ENCODE assay signal across 14 cellular contexts in genomic region chr10:124369986-124370385, GRCh38. TPM values are rescaled to one million over a fixed set of nuclear protein-coding genes. Genes with fewer than 3 reads are reported as not detected.
DNase-seq lines count a peak whose midpoint lies in the region; ATAC-seq, FAIRE-seq and TF ChIP-seq lines count a peak whose summit lies in the region.
"Had no signal": no experiment of that assay in that cellular context is flagged by ENCODE, and none has a peak within 500 bp of the region (broad histone marks: within the 10 kb centered on the region; RNA-seq: fewer than 3 reads in every experiment).

No MANE protein-coding gene starts in this region.

- intact Hi-C loops in mucosa of descending colon (cut with DNase I, micrococcal nuclease) (no loop called here), Calu3 (cut with micrococcal nuclease; ENCODE audit: unreplicated experiment) (no loop called here)

- H3K4me3 Mint-ChIP-seq in Calu3 (ENCODE audit: low read depth, unreplicated experiment): no peak overlapping the region
- H3K4me3 Mint-ChIP-seq: CD4-positive, alpha-beta memory T cell had no signal

- DNase-seq in GM12892 (ENCODE audit: insufficient read length) (no peak), amniotic epithelial cell (ENCODE audit: low read depth) (peak; percentile 6), mucosa of descending colon (no peak), Calu3 (no peak), nucleus accumbens (lab: John Stamatoyannopoulos, UW) (no peak), OCI-M1 (lab: John Stamatoyannopoulos, UW) (no peak)
- DNase-seq: BE2C; CD4-positive, alpha-beta memory T cell; DMS79 treated with DMSO at 0.1 percent for 48 hours; GF-D8; GM23248 had no signal

- no TSS peak for BruUV-seq in Calu3 (replicated peaks; lab: Mats Ljungman, UMichigan)

- no peak overlapping the region for H3K4me3 ChIP-seq in mucosa of descending colon
- H3K4me3 ChIP-seq: GM23248, HAP-1 had no signal

- ATAC-seq in mucosa of descending colon (peak; percentile 22), GM19467 (IDR thresholded peaks at IDR 0.05; ENCODE audit: unreplicated experiment) (no peak)

- H3K36me3 ChIP-seq in mucosa of descending colon (ENCODE audit: low read depth): no peaks in the 10 kb centered on the region
- H3K36me3 ChIP-seq: BE2C, HAP-1 had no signal

- no peak overlapping the region for H3K27ac Mint-ChIP-seq in Calu3 (ENCODE audit: unreplicated experiment)
- H3K27ac Mint-ChIP-seq: CD4-positive, alpha-beta memory T cell had no signal

- CTCF ChIA-PET in Calu3 (lab: Charles Lee): no interaction called here

- peak; percentile 69 for FAIRE-seq in GM12892 (lab: Jason Lieb, UNC)
- FAIRE-seq: GM19239 had no signal

- TF ChIP-seq CTCF in mucosa of descending colon (IDR thresholded peaks at IDR 0.05) (no peak), Calu3 (IDR thresholded peaks at IDR 0.05; ENCODE audit: unreplicated experiment) (no peak)

- peaks cover 92% of the 10 kb centered on the region for H3K27me3 Mint-ChIP-seq in Calu3 (ENCODE audit: unreplicated experiment)

- no peaks in the 10 kb centered on the region for H3K4me1 Mint-ChIP-seq in Calu3 (ENCODE audit: low read depth, unreplicated experiment)
- H3K4me1 Mint-ChIP-seq: CD4-positive, alpha-beta memory T cell had no signal

- no peak for TF ChIP-seq POLR2A in GM12892 (IDR thresholded peaks at IDR 0.05; ENCODE audit: low read depth, low read length)

- no peaks in the 10 kb centered on the region for H3K9me3 Mint-ChIP-seq in Calu3 (ENCODE audit: low read depth, unreplicated experiment)

- H3K9me3 ChIP-seq in mucosa of descending colon: no peaks in the 10 kb centered on the region
- H3K9me3 ChIP-seq: BE2C, HAP-1 had no signal

- H3K36me3 Mint-ChIP-seq in Calu3 (ENCODE audit: insufficient read depth, unreplicated experiment): no peaks in the 10 kb centered on the region
- H3K36me3 Mint-ChIP-seq: CD4-positive, alpha-beta memory T cell had no signal

- no peaks in the 10 kb centered on the region for H3K4me1 ChIP-seq in mucosa of descending colon (ENCODE audit: low read depth)
- H3K4me1 ChIP-seq: BE2C, HAP-1 had no signal

RNA-seq across cellular contexts. Expression of gene OAT, which starts 48.7 kb away (rescaled TPM):
- polyA plus RNA-seq in GM12892 (2012; ENCODE audit: missing spikeins): 23.6 TPM
- 100 to 1,000 TPM in 1 of 3 donors, 10 to 100 TPM in 2; 46.7 to 120 (median 69.6) TPM for total RNA-seq in mucosa of descending colon
- 47.2 and 53.0 TPM in 2 replicates for total RNA-seq in Calu3 (2022)
